8 cellular contexts compared by ENCODE assay signal in genomic region chr5:139903805-139904565, GRCh38.
A peak's percentile ranks its signal among the peaks of the same experiment; 100 is the strongest.
DNase-seq lines count a peak whose midpoint lies in the region; ATAC-seq and TF ChIP-seq lines count a peak whose summit lies in the region.

No MANE protein-coding gene starts in this region.

- H3K27me3 ChIP-seq in esophagus squamous epithelium (peaks cover 0 to 50% (median 0%) of the 10 kb centered on the region in 4 donors), MM.1S (replicated peaks; ENCODE audit: insufficient read depth, low read length) (peaks cover 31% of the 10 kb centered on the region)

- H3K4me1 ChIP-seq in esophagus squamous epithelium (peaks cover 14 to 40% (median 15%) of the 10 kb centered on the region in 3 donors), MM.1S (ENCODE audit: low read length) (no peaks in the 10 kb centered on the region)

- H3K27me3 Mint-ChIP-seq in natural killer cell treated with Interleukin-12 subunit alpha and Interleukin-12 subunit beta and Interleukin-15 and Interleukin-18, amount 100 ng/mL, for 72 hours: peaks cover 5 to 16% of the 10 kb centered on the region in 2 donors

- no peaks in the 10 kb centered on the region for H3K9me3 Mint-ChIP-seq in natural killer cell treated with Interleukin-12 subunit alpha and Interleukin-12 subunit beta and Interleukin-15 and Interleukin-18, amount 100 ng/mL, for 72 hours

- H2AFZ ChIP-seq in MM.1S (ENCODE audit: low read length): no peak overlapping the region

- intact Hi-C loops in esophagus squamous epithelium (cut with DNase I): no loop called here

- no peaks in the 10 kb centered on the region for H3K36me3 ChIP-seq in esophagus squamous epithelium
- H3K36me3 ChIP-seq in MM.1S (replicated peaks; ENCODE audit: insufficient read depth, low read length): no peaks in the 10 kb centered on the region

- peak in 1 of 4 donors; percentile 45 for TF ChIP-seq POLR2A in esophagus squamous epithelium (IDR thresholded peaks at IDR 0.05)

- peak overlapping the region; percentile 40 to 72 (median 53) for H3K4me3 ChIP-seq in esophagus squamous epithelium
- H3K4me3 ChIP-seq in MM.1S (ENCODE audit: low read length): no peak overlapping the region

- no peaks in the 10 kb centered on the region for H4K20me1 ChIP-seq in MM.1S (ENCODE audit: insufficient read depth, low read length)

- H3K27ac Mint-ChIP-seq in natural killer cell treated with Interleukin-12 subunit alpha and Interleukin-12 subunit beta and Interleukin-15 and Interleukin-18, amount 100 ng/mL, for 72 hours: no peak overlapping the region

- DNase-seq in NCI-H524 (lab: John Stamatoyannopoulos, UW): peak; percentile 8 to 55
- DNase-seq in NCI-H524 treated with DMSO at 0.1 percent for 48 hours (lab: John Stamatoyannopoulos, UW): no peak
- peak; percentile 22 for DNase-seq in SK-N-DZ (ENCODE audit: low spot score)
- no peak for DNase-seq in esophagus squamous epithelium (lab: John Stamatoyannopoulos, UW)
- DNase-seq in natural killer cell treated with Interleukin-12 subunit alpha and Interleukin-12 subunit beta and Interleukin-15 and Interleukin-18, amount 100 ng/mL, for 72 hours (ENCODE audit: low spot score): no peak
- no peak for DNase-seq in effector CD8-positive, alpha-beta T cell (lab: John Stamatoyannopoulos, UW)
- DNase-seq in MM.1S: no peak

- H3K4me1 Mint-ChIP-seq in natural killer cell treated with Interleukin-12 subunit alpha and Interleukin-12 subunit beta and Interleukin-15 and Interleukin-18, amount 100 ng/mL, for 72 hours (ENCODE audit: low read depth in 2 of 2): peaks cover 4 to 7% of the 10 kb centered on the region in 2 donors

- 0% methylated on average over 3 to 4 of the region's 88 CpGs for WGBS in esophagus squamous epithelium, 2 donors

- ATAC-seq in natural killer cell treated with Interleukin-12 subunit alpha and Interleukin-12 subunit beta and Interleukin-15 and Interleukin-18, amount 100 ng/mL, for 72 hours: peak; percentile 59 to 62
- ATAC-seq in HG03354 (IDR thresholded peaks at IDR 0.05; ENCODE audit: poor library complexity, severe bottlenecking, unreplicated experiment): no peak

- TF ChIP-seq CTCF in esophagus squamous epithelium (IDR thresholded peaks at IDR 0.05) (no peak), MM.1S (IDR thresholded peaks at IDR 0.05; ENCODE audit: low read length) (no peak)

- peak overlapping the region in 3 of 4 donors; percentile 33 to 43 (median 34) for H3K27ac ChIP-seq in esophagus squamous epithelium
- no peak overlapping the region for H3K27ac ChIP-seq in MM.1S (ENCODE audit: low read length)

- H3K36me3 Mint-ChIP-seq in natural killer cell treated with Interleukin-12 subunit alpha and Interleukin-12 subunit beta and Interleukin-15 and Interleukin-18, amount 100 ng/mL, for 72 hours: no peaks in the 10 kb centered on the region

- H3K4me3 Mint-ChIP-seq in natural killer cell treated with Interleukin-12 subunit alpha and Interleukin-12 subunit beta and Interleukin-15 and Interleukin-18, amount 100 ng/mL, for 72 hours: peak overlapping the region; percentile 28

- H3K9me3 ChIP-seq in esophagus squamous epithelium: no peaks in the 10 kb centered on the region
- H3K9me3 ChIP-seq in MM.1S (replicated peaks; ENCODE audit: insufficient read depth, low read length): no peaks in the 10 kb centered on the region

- no peak overlapping the region for H3K9ac ChIP-seq in MM.1S (ENCODE audit: low read length)

- no peaks in the 10 kb centered on the region for H3F3A ChIP-seq in MM.1S (ENCODE audit: insufficient read depth, low read length)

- no peaks in the 10 kb centered on the region for H3K9me2 ChIP-seq in MM.1S (replicated peaks; ENCODE audit: insufficient read depth, low read length)

- no peaks in the 10 kb centered on the region for H3K79me2 ChIP-seq in MM.1S (ENCODE audit: low read length)

- H3K4me2 ChIP-seq in MM.1S (ENCODE audit: low read depth, low read length): no peak overlapping the region

Comparison
In these comparisons a context has a peak if more than half of its experiments do, and no peak if none do; other contexts are left out.
1. DNase-seq: peak in NCI-H524 (2 of 2) and SK-N-DZ (single experiment); none in NCI-H524 treated with DMSO at 0.1 percent for 48 hours (single experiment), esophagus squamous epithelium (single experiment), natural killer cell treated with Interleukin-12 subunit alpha and Interleukin-12 subunit beta and Interleukin-15 and Interleukin-18, amount 100 ng/mL, for 72 hours (single experiment), effector CD8-positive, alpha-beta T cell (single experiment) and MM.1S (single experiment).